ENCODE assay signal across 8 cellular contexts in genomic region chrX:134807039-134807729, GRCh38. TPM values are rescaled to one million over a fixed set of nuclear protein-coding genes. Genes with fewer than 3 reads are reported as not detected.
DNase-seq lines count a peak whose midpoint lies in the region; ATAC-seq, FAIRE-seq and TF ChIP-seq lines count a peak whose summit lies in the region.

No MANE protein-coding gene starts in this region.

- H3K27ac ChIP-seq in HUES48 (ENCODE audit: low read depth, low read length) (peak overlapping the region; percentile 77), mesodermal cell (ENCODE audit: low read depth, low read length, severe bottlenecking) (peak overlapping the region; percentile 67)

- H3K4me3 ChIP-seq in HUES48 (ENCODE audit: low read depth, low read length): peak overlapping the region; percentile 71
- peak overlapping the region; percentile 42 for H3K4me3 ChIP-seq in mesodermal cell (ENCODE audit: extremely low read depth, insufficient read depth, low read length, poor library complexity, severe bottlenecking)

- H3K9ac ChIP-seq in HUES48 (ENCODE audit: low read depth, low read length): peak overlapping the region; percentile 38; the same call in 1 of the 2 replicates

- H3K36me3 ChIP-seq in HUES48 (ENCODE audit: control insufficient read depth, insufficient read depth, low read length) (no peaks in the 10 kb centered on the region), mesodermal cell (ENCODE audit: control insufficient read depth, insufficient read depth, low read length) (no peaks in the 10 kb centered on the region)

- H3K27ac Mint-ChIP-seq in Calu3 (ENCODE audit: unreplicated experiment): peak overlapping the region; percentile 99

- 18 to 45% methylated on average over 16 to 17 of the region's 30 CpGs for WGBS in mesodermal cell (ENCODE audit: insufficient coverage in 2 of 2), 2 experiments

- intact Hi-C loops in Calu3 (cut with micrococcal nuclease; ENCODE audit: unreplicated experiment): no loop called here

- H3K9me3 ChIP-seq in HUES48 (ENCODE audit: control insufficient read depth, insufficient read depth, low read length) (no peaks in the 10 kb centered on the region), mesodermal cell (ENCODE audit: control insufficient read depth, low read length) (no peaks in the 10 kb centered on the region)

- peak; percentile 91 for ATAC-seq in GM21423 (IDR thresholded peaks at IDR 0.05; ENCODE audit: unreplicated experiment)

- BruUV-seq in Calu3 (replicated peaks; lab: Mats Ljungman, UMichigan): TSS peak; percentile 85

- peak overlapping the region; percentile 90 for H3K4me3 Mint-ChIP-seq in Calu3 (ENCODE audit: low read depth, unreplicated experiment)

- no peak for TF ChIP-seq CTCF in Calu3 (IDR thresholded peaks at IDR 0.05; ENCODE audit: unreplicated experiment)

- no peaks in the 10 kb centered on the region for H3K27me3 Mint-ChIP-seq in Calu3 (ENCODE audit: unreplicated experiment)

- H3K9me3 Mint-ChIP-seq in Calu3 (ENCODE audit: low read depth, unreplicated experiment): no peaks in the 10 kb centered on the region

- peaks cover 20% of the 10 kb centered on the region for H3K4me1 Mint-ChIP-seq in Calu3 (ENCODE audit: low read depth, unreplicated experiment)

- FAIRE-seq in endometrium (lab: Jason Lieb, UNC): peak; percentile 68

- DNase-seq in Calu3 (peak; percentile 83), NOMO-1 treated with dmso at 0.1 percent for 144 hours (lab: John Stamatoyannopoulos, UW; ENCODE audit: unreplicated experiment) (peak; percentile 87)
- DNase-seq in activated CD8-positive, alpha-beta memory T cell treated with anti-CD3 and anti-CD28 coated beads, Interleukin-2, amount 50 U/mL, for 24 hours (ENCODE audit: extremely low read depth): peak; percentile 70
- DNase-seq in stimulated activated CD8-positive, alpha-beta memory T cell treated with anti-CD3 and anti-CD28 coated beads, Interleukin-15, amount 100 ng/mL, for 24 hours (ENCODE audit: low read depth): peak; percentile 39

- CTCF ChIA-PET in Calu3 (lab: Charles Lee): interaction anchor here (0.6 to 1.1 kb wide), 3 partner anchors 29 to 663 kb away, joined by 3 to 5 read pairs (median 3); no protein-coding TSS in a partner anchor

- H3K4me1 ChIP-seq in HUES48 (ENCODE audit: control insufficient read depth, insufficient read depth, low read length) (peaks cover 37% of the 10 kb centered on the region), mesodermal cell (ENCODE audit: control insufficient read depth, insufficient read depth, low read length, poor library complexity, severe bottlenecking) (peaks cover 6% of the 10 kb centered on the region)

- peaks cover 16% of the 10 kb centered on the region for H3K36me3 Mint-ChIP-seq in Calu3 (ENCODE audit: insufficient read depth, unreplicated experiment)

- H3K27me3 ChIP-seq in HUES48 (ENCODE audit: control insufficient read depth, insufficient read depth, low read length): no peaks in the 10 kb centered on the region

RNA-seq across cellular contexts. Expression of gene PABIR2, which starts 10.2 kb away (rescaled TPM):
- 45.7 and 54.2 TPM in 2 replicates for total RNA-seq in Calu3 (2022)
- 20.9 TPM for polyA plus RNA-seq in mesodermal cell (2013, experiment 1 of 2)
- 22.7 TPM for polyA plus RNA-seq in mesodermal cell (2013, experiment 2 of 2)

Comparison
In these comparisons a context has a peak if more than half of its experiments do, and no peak if none do; other contexts are left out.
1. Peak in every context shown above with its lines: DNase-seq, ATAC-seq, H3K4me3 ChIP-seq and H3K27ac ChIP-seq.